Comparison of ENCODE assay signal across 1 cellular context in the genomic region with DNA sequence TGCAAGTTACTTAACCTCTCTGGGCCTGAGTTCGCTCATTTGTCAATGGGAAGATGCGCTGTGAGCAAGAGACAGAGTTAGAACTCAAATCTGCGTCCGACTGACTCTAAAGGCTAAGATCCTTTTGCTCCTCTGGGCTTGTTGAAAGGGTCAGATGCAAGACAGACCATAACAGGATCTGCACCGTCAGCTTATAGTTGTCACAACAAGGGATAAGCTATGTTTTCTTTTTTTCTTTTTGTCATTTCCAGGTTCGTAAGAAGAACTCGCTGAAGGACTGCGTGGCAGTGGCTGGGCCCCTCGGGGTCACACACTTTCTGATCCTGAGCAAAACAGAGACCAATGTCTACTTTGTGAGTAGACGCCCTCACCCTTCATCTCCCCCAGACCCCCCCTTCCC.
TF ChIP-seq lines count a peak whose summit lies in the region.

No MANE protein-coding gene starts in this region.

TF ChIP-seq in H1, 55 proteins besides CTCF, POLR2A, EP300 and RAD21:
- 0 out of 2 replicates have a peak, but pooled peaks have one; percentile 31 for TF ChIP-seq POLR2AphosphoS5 (IDR thresholded peaks at IDR 0.05; ENCODE audit: low read depth, low read length)
- no peak for TF ChIP-seq CHD2 (IDR thresholded peaks at IDR 0.05; ENCODE audit: low read length)
